1 cellular context compared by ENCODE assay signal in the genomic region with DNA sequence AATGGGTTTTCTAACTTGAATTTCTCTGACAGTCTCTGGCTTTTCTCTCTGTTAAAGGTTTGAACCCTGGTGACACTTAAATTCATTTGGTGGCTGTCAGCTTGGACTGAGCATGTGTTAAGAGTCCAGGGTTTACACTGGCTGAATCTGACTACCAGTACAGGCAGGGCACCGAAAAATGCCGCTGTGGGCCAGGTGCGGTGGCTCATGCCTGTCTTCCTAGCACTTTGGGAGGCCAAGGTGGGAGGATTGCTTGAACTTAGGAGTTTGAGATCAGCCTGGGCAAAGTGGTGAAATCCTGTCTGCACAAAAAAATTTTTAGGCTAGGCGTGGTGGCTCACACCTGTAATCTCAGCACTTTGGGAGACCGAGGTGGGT.
TF ChIP-seq lines count a peak whose summit lies in the region.

No MANE protein-coding gene starts in this region.

TF ChIP-seq in GM23338, 12 proteins besides CTCF, POLR2A, EP300 and RAD21 (continued from another document):
- TF ChIP-seq, protein P1, sequence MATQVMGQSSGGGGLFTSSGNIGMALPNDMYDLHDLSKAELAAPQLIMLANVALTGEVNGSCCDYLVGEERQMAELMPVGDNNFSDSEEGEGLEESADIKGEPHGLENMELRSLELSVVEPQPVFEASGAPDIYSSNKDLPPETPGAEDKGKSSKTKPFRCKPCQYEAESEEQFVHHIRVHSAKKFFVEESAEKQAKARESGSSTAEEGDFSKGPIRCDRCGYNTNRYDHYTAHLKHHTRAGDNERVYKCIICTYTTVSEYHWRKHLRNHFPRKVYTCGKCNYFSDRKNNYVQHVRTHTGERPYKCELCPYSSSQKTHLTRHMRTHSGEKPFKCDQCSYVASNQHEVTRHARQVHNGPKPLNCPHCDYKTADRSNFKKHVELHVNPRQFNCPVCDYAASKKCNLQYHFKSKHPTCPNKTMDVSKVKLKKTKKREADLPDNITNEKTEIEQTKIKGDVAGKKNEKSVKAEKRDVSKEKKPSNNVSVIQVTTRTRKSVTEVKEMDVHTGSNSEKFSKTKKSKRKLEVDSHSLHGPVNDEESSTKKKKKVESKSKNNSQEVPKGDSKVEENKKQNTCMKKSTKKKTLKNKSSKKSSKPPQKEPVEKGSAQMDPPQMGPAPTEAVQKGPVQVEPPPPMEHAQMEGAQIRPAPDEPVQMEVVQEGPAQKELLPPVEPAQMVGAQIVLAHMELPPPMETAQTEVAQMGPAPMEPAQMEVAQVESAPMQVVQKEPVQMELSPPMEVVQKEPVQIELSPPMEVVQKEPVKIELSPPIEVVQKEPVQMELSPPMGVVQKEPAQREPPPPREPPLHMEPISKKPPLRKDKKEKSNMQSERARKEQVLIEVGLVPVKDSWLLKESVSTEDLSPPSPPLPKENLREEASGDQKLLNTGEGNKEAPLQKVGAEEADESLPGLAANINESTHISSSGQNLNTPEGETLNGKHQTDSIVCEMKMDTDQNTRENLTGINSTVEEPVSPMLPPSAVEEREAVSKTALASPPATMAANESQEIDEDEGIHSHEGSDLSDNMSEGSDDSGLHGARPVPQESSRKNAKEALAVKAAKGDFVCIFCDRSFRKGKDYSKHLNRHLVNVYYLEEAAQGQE (IDR thresholded peaks at IDR 0.05; ENCODE audit: unreplicated experiment) = no peak
- no peak for TF ChIP-seq EZH2 (IDR thresholded peaks at IDR 0.05; ENCODE audit: low read depth, unreplicated experiment)
- TF ChIP-seq CREB1 (CRISPR knock-in tag; IDR thresholded peaks at IDR 0.05; ENCODE audit: low read depth) = no peak
- no peak for TF ChIP-seq ZNF114 (CRISPR knock-in tag; IDR thresholded peaks at IDR 0.05)
- no peak for TF ChIP-seq STAT1 (IDR thresholded peaks at IDR 0.05; ENCODE audit: unreplicated experiment)
- TF ChIP-seq JUNB (IDR thresholded peaks at IDR 0.05; ENCODE audit: unreplicated experiment) = no peak
- TF ChIP-seq EZH2phosphoT487 (IDR thresholded peaks at IDR 0.05; ENCODE audit: unreplicated experiment) = no peak
TF ChIP-seq in GM23338: peak in this region for 0.
